Comparison of ENCODE assay signal across 9 cellular contexts in the genomic region with DNA sequence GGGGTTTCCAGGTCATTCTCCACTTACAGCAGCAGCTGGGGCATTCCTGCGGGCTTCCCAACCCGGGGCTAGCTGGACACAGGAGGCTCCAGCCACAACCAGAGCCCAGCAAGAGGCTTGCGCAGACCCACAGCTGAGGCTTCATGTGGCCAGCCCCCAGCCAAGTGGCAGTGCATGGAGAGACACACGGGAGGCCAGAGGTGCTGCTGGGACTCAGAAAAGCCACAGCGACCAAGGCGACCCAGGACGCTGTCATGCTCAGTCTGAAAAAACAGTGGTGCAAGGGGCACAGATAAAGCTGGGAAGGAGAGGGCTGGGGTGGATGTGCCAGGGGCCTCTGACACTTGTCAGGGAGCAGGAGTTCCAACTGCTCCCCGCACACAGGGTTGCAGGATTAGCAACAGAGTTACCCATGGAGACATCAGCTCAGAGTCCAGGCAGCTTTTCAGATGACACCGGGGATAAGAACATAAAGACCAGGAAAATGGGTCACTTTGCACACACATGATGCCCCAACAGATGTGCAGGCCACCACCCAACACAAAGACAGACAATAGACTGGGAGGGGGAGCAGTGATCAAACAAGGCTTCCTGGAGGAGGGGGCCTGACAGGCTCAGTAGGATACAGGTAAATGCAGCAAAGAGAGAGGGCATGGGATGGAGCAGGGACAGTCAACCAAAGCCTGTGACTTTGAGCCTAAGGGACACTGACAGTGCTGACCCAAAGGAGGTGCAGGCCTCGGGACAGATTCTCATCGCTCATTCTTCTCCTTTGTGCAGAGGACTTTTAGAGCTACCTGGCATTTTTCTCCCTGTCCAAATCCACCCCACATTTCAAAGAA. TPM values are rescaled to one million over a fixed set of nuclear protein-coding genes. Genes with fewer than 3 reads are reported as not detected.
DNase-seq lines count a peak whose midpoint lies in the region; ATAC-seq, FAIRE-seq and TF ChIP-seq lines count a peak whose summit lies in the region.
"Had no signal": no experiment of that assay in that cellular context is flagged by ENCODE, and none has a peak within 500 bp of the region (broad histone marks: within the 10 kb centered on the region; RNA-seq: fewer than 3 reads in every experiment).

No MANE protein-coding gene starts in this region.

- H3K36me3 Mint-ChIP-seq in activated T-cell treated with anti-CD3 and anti-CD28 coated beads, Interleukin-2, amount 50 U/mL, for 4 hours (ENCODE audit: insufficient read depth), result peaks cover 2% of the 10 kb centered on the region

- peak overlapping the region; percentile 91 for H3K4me2 ChIP-seq in K562 (ENCODE audit: insufficient read depth, low read length)
- H3K4me2 ChIP-seq in mesenchymal stem cell (ENCODE audit: low read length, poor library complexity, severe bottlenecking), result peak overlapping the region; percentile 79

- peak overlapping the region in 1 of 2 experiments; percentile 57 for H2BK12ac ChIP-seq in mesenchymal stem cell (ENCODE audit: low read length in 2 of 2)

- peak overlapping the region; percentile 62 for H4K8ac ChIP-seq in mesenchymal stem cell (ENCODE audit: low read length)

- peaks cover 44% of the 10 kb centered on the region for H3K79me2 ChIP-seq in K562 (ENCODE audit: control insufficient read depth, insufficient read depth, low read length)

- CTCF ChIA-PET in K562 (lab: Yijun Ruan, JAX; ENCODE audit: low intra/inter-chr PET ratio), result interaction anchor here (0.7 to 1.7 kb wide), 5 partner anchors 17 to 95 kb away, joined by 3 to 21 read pairs (median 4); partner anchors contain the start of gene SLC25A45

- ATAC-seq in activated T-cell treated with anti-CD3 and anti-CD28 coated beads, Interleukin-2, amount 50 U/mL, for 4 hours, result no peak
- ATAC-seq in K562 (no peak), HG03354 (IDR thresholded peaks at IDR 0.05; ENCODE audit: poor library complexity, severe bottlenecking, unreplicated experiment) (no peak)

- POLR2A ChIA-PET in K562 (lab: Yijun Ruan, JAX), result interaction anchor here (0.6 to 17.3 kb wide), 19 partner anchors 9 to 284 kb away, joined by 3 to 1349 read pairs (median 5); partner anchors contain the start of genes MALAT1 and NEAT1

- no peak for DNase-seq in activated T-cell treated with anti-CD3 and anti-CD28 coated beads, Interleukin-2, amount 50 U/mL, for 4 hours
- no peak for DNase-seq in activated T-cell treated with anti-CD3 and anti-CD28 coated beads, Interleukin-2, amount 50 U/mL, for 48 hours
- DNase-seq in K562 (ENCODE audit: extremely low read depth in 1 of 4, low spot score in 3 of 4) (no peak), mesenchymal stem cell (peak; percentile 35), tibial nerve (ENCODE audit: low spot score in 2 of 2) (peak in 1 of 2 donors; percentile 14), HPDE6-E6E7 (ENCODE audit: extremely low spot score) (no peak), SW480 (ENCODE audit: low spot score) (no peak)

- intact Hi-C loops in K562 (cut with micrococcal nuclease), result loop anchor here (1.0 to 2.0 kb wide), 5 partner anchors 18 to 95 kb away; partner anchors contain the start of gene SLC25A45

- peak overlapping the region; percentile 33 for H2AK5ac ChIP-seq in mesenchymal stem cell (ENCODE audit: low read length, severe bottlenecking)

- no peak for FAIRE-seq in K562 (lab: Jason Lieb, UNC)
- FAIRE-seq: G401.6 had no signal

- H3K14ac ChIP-seq in mesenchymal stem cell (ENCODE audit: low read length in 2 of 2), result peak overlapping the region in 1 of 2 experiments; percentile 79

- peaks cover 44 to 59% of the 10 kb centered on the region in 2 experiments for H3K4me1 ChIP-seq in K562 (replicated peaks in 1 of 2; ENCODE audit: control insufficient read depth in 2 of 2, insufficient read depth in 2 of 2, low read length in 2 of 2)
- H3K4me1 ChIP-seq in mesenchymal stem cell (ENCODE audit: control insufficient read depth, insufficient read depth, low read depth, low read length), result peaks cover 45% of the 10 kb centered on the region
- peaks cover 0 to 93% (median 65%) of the 10 kb centered on the region in 4 donors for H3K4me1 ChIP-seq in tibial nerve

- H2BK15ac ChIP-seq in mesenchymal stem cell (ENCODE audit: low read depth, poor library complexity, severe bottlenecking), result peak overlapping the region; percentile 19

- no peaks in the 10 kb centered on the region for H4K20me1 ChIP-seq in K562 (replicated peaks; ENCODE audit: control insufficient read depth, insufficient read depth, low read length)

- H3K27me3 ChIP-seq in K562 (ENCODE audit: control insufficient read depth in 2 of 2, insufficient read depth in 2 of 2, low read length in 2 of 2), result no peaks in the 10 kb centered on the region
- H3K27me3 ChIP-seq in mesenchymal stem cell (ENCODE audit: control insufficient read depth in 1 of 2, insufficient read depth in 1 of 2, low read length in 2 of 2), result no peaks in the 10 kb centered on the region
- no peaks in the 10 kb centered on the region for H3K27me3 ChIP-seq in tibial nerve

- no peaks in the 10 kb centered on the region for H3K9me3 Mint-ChIP-seq in activated T-cell treated with anti-CD3 and anti-CD28 coated beads, Interleukin-2, amount 50 U/mL, for 4 hours

- no peak for TF ChIP-seq RAD21 in K562 (CRISPR knock-in tag; conservative IDR thresholded peaks at IDR 0.05 in 1 of 2, IDR thresholded peaks at IDR 0.05 in 1 of 2)

- peak overlapping the region; percentile 34 for H4K91ac ChIP-seq in mesenchymal stem cell (ENCODE audit: low read length)

- H2AFZ ChIP-seq in K562 (ENCODE audit: low read depth, low read length) (peak overlapping the region; percentile 95), mesenchymal stem cell (ENCODE audit: low read depth, low read length) (no peak overlapping the region)

- peak overlapping the region; percentile 100 for H3K4me3 Mint-ChIP-seq in activated T-cell treated with anti-CD3 and anti-CD28 coated beads, Interleukin-2, amount 50 U/mL, for 4 hours

- H3K9ac ChIP-seq in K562 (ENCODE audit: insufficient read depth in 1 of 2, low read depth in 2 of 2, low read length in 2 of 2), result peak overlapping the region; percentile 88 to 98
- H3K9ac ChIP-seq in mesenchymal stem cell (ENCODE audit: low read length), result peak overlapping the region; percentile 99

- H3K4me3 ChIP-seq in K562 (peak overlapping the region; percentile 14; the same call in 1 of the 2 replicates), mesenchymal stem cell (ENCODE audit: insufficient read depth in 1 of 2, low read depth in 1 of 2, low read length in 2 of 2) (peak overlapping the region in 1 of 2 experiments; percentile 81), tibial nerve (peak overlapping the region in 2 of 4 donors; percentile 38 to 80)

- no peaks in the 10 kb centered on the region for H3K9me3 ChIP-seq in K562 (replicated peaks; ENCODE audit: control insufficient read depth, insufficient read depth, low read depth, low read length)
- H3K9me3 ChIP-seq in mesenchymal stem cell (ENCODE audit: control insufficient read depth, low read length), result no peaks in the 10 kb centered on the region
- H3K9me3 ChIP-seq in tibial nerve, result no peaks in the 10 kb centered on the region

- no TSS peak for BruUV-seq in K562 (replicated peaks; lab: Mats Ljungman, UMichigan)

- in situ Hi-C loops in K562 (cut with MboI), result loop anchor here (5.0 kb wide), 1 partner anchor 97 kb away; no protein-coding TSS in a partner anchor

- H3K4me1 Mint-ChIP-seq in activated T-cell treated with anti-CD3 and anti-CD28 coated beads, Interleukin-2, amount 50 U/mL, for 4 hours (ENCODE audit: low read depth), result peaks cover 47% of the 10 kb centered on the region

- TF ChIP-seq POLR2A in K562 (conservative IDR thresholded peaks at IDR 0.05) (no peak), tibial nerve (IDR thresholded peaks at IDR 0.05) (no peak)

- H3K79me1 ChIP-seq in mesenchymal stem cell (replicated peaks; ENCODE audit: low read length, poor library complexity, severe bottlenecking), result peaks cover 23% of the 10 kb centered on the region

- H3K23ac ChIP-seq in mesenchymal stem cell (ENCODE audit: low read length in 2 of 2), result no peak overlapping the region

- no peak for TF ChIP-seq EP300 in K562 (IDR thresholded peaks at IDR 0.05; ENCODE audit: low read length)
- TF ChIP-seq EP300 in tibial nerve (IDR thresholded peaks at IDR 0.05), result no peak

- 66% methylated on average over 11 of the region's 11 CpGs for WGBS in K562 (ENCODE audit: insufficient coverage, low coverage, missing lambda C conversion rate)
- 81% methylated on average over 11 of the region's 11 CpGs for WGBS in mesenchymal stem cell
- 47 to 57% methylated on average over 8 to 9 of the region's 11 CpGs for WGBS in tibial nerve, 2 donors

- H3K9me1 ChIP-seq in K562 (ENCODE audit: control insufficient read depth, insufficient read depth, low read length), result no peaks in the 10 kb centered on the region

- no peak for TF ChIP-seq CTCF in K562 (IDR thresholded peaks at IDR 0.05 in 2 of 3, conservative IDR thresholded peaks at IDR 0.05 in 1 of 3; ENCODE audit: insufficient read depth in 2 of 3, low read depth in 1 of 3, low read length in 3 of 3)
- no peak for TF ChIP-seq CTCF in tibial nerve (IDR thresholded peaks at IDR 0.05)

- H3K27me3 Mint-ChIP-seq in activated T-cell treated with anti-CD3 and anti-CD28 coated beads, Interleukin-2, amount 50 U/mL, for 4 hours (ENCODE audit: low read depth), result no peaks in the 10 kb centered on the region

- H2BK5ac ChIP-seq in mesenchymal stem cell (ENCODE audit: low read depth, low read length, poor library complexity, severe bottlenecking), result no peak overlapping the region

- peak overlapping the region; percentile 19 to 42 for H3K18ac ChIP-seq in mesenchymal stem cell (ENCODE audit: low read depth in 1 of 2, low read length in 2 of 2)

- H3K4ac ChIP-seq in mesenchymal stem cell (ENCODE audit: low read depth in 1 of 2, low read length in 2 of 2), result peak overlapping the region in 1 of 2 experiments; percentile 25

- no peak overlapping the region for H2BK120ac ChIP-seq in mesenchymal stem cell (ENCODE audit: low read depth, low read length)

- H3K27ac ChIP-seq in K562 (ENCODE audit: extremely low read depth, low read depth, low read length) (peak overlapping the region; percentile 41; the same call in 2 of the 3 replicates), mesenchymal stem cell (ENCODE audit: low read length, poor library complexity, severe bottlenecking) (no peak overlapping the region), tibial nerve (peak overlapping the region; percentile 98 to 100 (median 99))

- H3K36me3 ChIP-seq in K562 (ENCODE audit: control insufficient read depth, insufficient read depth, low read length), result peaks cover 22% of the 10 kb centered on the region; the same call in 1 of the 3 replicates
- H3K36me3 ChIP-seq in mesenchymal stem cell (ENCODE audit: control insufficient read depth in 1 of 2, insufficient read depth in 2 of 2, low read depth in 1 of 2, low read length in 2 of 2), result peaks cover 31 to 34% of the 10 kb centered on the region in 2 experiments
- H3K36me3 ChIP-seq in tibial nerve, result peaks cover 0 to 23% (median 0%) of the 10 kb centered on the region in 3 donors

RNA-seq across cellular contexts. Expression of gene NEAT1, which starts 6.9 kb away (rescaled TPM):
- 100 to 1,000 TPM in 2 of 3 donors, 10 to 100 TPM in 1; 95.5 to 136 (median 123) TPM for total RNA-seq in activated T-cell treated with anti-CD3 and anti-CD28 coated beads, Interleukin-2, amount 50 U/mL, for 4 hours
- 684 and 1,510 TPM in 2 replicates for total RNA-seq in K562 (2011; cell fraction: chromatin; rRNA removed; ENCODE audit: low replicate concordance)
- 291 and 321 TPM in 2 replicates for total RNA-seq in K562 (2011; cell fraction: nucleolus; rRNA removed)
- total RNA-seq in K562 (2011; cell fraction: nucleoplasm; rRNA removed), result 737 and 1,283 TPM in 2 replicates
- 15.2 and 20.1 TPM in 2 replicates for total RNA-seq in K562 (2014; rRNA removed)
- total RNA-seq in K562 (2014; rRNA removed; fragmentation: Illumina TruSeq; extraction: Trizol), result 62.8 and 76.9 TPM in 2 replicates
- 26.3 and 31.5 TPM in 2 replicates for total RNA-seq in K562 (2015; rRNA removed; fragmentation: Illumina TruSeq; extraction: Trizol)
- 129 and 208 TPM in 2 replicates for total RNA-seq in K562 (2021)
- polyA plus RNA-seq in K562 (2011; rRNA removed), result 56.2 and 171 TPM in 2 replicates
- 45.5 and 49.2 TPM in 2 replicates for polyA plus RNA-seq in K562 (2011; cell fraction: cytosol; rRNA removed)
- 234 and 651 TPM in 2 replicates for polyA plus RNA-seq in K562 (2011; cell fraction: nucleus; rRNA removed)
- 312 and 328 TPM in 2 replicates for polyA plus RNA-seq in K562 (2012)
- 137 and 146 TPM in 2 replicates for polyA plus RNA-seq in K562 (2014; fragmentation: Illumina TruSeq; extraction: Trizol)
- 10 to 100 TPM; 22.8 to 30.1 TPM for polyA plus RNA-seq in K562 (2014; fragmentation: Nextera tagmentation; extraction: Ambion mirVana)
- polyA plus RNA-seq in K562 (2014; rRNA removed), result 382 and 389 TPM in 2 replicates
- 92.6 and 137 TPM in 2 replicates for polyA minus RNA-seq in K562 (2011; rRNA and poly(A)+ RNA removed)
- polyA minus RNA-seq in K562 (2011; cell fraction: cytosol; rRNA and poly(A)+ RNA removed), result 19.9 and 35.6 TPM in 2 replicates
- polyA minus RNA-seq in K562 (2011; cell fraction: nucleus; rRNA and poly(A)+ RNA removed), result 168 and 220 TPM in 2 replicates
- 51.2 TPM for polyA plus RNA-seq in mesenchymal stem cell (2013, experiment 1 of 2)
- polyA plus RNA-seq in mesenchymal stem cell (2013, experiment 2 of 2), result 44.5 TPM
- 100 to 1,000 TPM; 427 to 571 (median 461) TPM for total RNA-seq in tibial nerve

RNA-seq across cellular contexts. Expression of gene FRMD8, which starts 29.3 kb away (rescaled TPM):
- 10 to 100 TPM; 43.0 to 49.2 (median 44.9) TPM for total RNA-seq in activated T-cell treated with anti-CD3 and anti-CD28 coated beads, Interleukin-2, amount 50 U/mL, for 4 hours
- 28.5 and 83.6 TPM in 2 replicates for total RNA-seq in K562 (2011; cell fraction: chromatin; rRNA removed; ENCODE audit: low replicate concordance)
- total RNA-seq in K562 (2011; cell fraction: nucleolus; rRNA removed), result 89.6 and 96.9 TPM in 2 replicates
- total RNA-seq in K562 (2011; cell fraction: nucleoplasm; rRNA removed), result 32.8 and 36.5 TPM in 2 replicates
- total RNA-seq in K562 (2014; rRNA removed) (34.6 and 46.5 TPM in 2 replicates), K562 (2014; rRNA removed; fragmentation: Illumina TruSeq; extraction: Trizol) (6.2 and 8.6 TPM in 2 replicates), K562 (2015; rRNA removed; fragmentation: Illumina TruSeq; extraction: Trizol) (15.0 and 15.8 TPM in 2 replicates), K562 (2021) (44.2 and 54.5 TPM in 2 replicates), tibial nerve (100 to 1,000 TPM in 3 of 4 donors, 10 to 100 TPM in 1; 96.5 to 226 (median 128) TPM)
- polyA plus RNA-seq in K562 (2011; rRNA removed) (16.0 and 19.9 TPM in 2 replicates), K562 (2014; fragmentation: Illumina TruSeq; extraction: Trizol) (12.0 and 19.4 TPM in 2 replicates), K562 (2014; fragmentation: Nextera tagmentation; extraction: Ambion mirVana) (1 to 10 TPM; 4.5 to 5.0 TPM), K562 (2014; rRNA removed) (33.4 and 41.7 TPM in 2 replicates)
- polyA plus RNA-seq in K562 (2011; cell fraction: cytosol; rRNA removed), result 24.0 and 43.0 TPM in 2 replicates
- 25.1 and 46.6 TPM in 2 replicates for polyA plus RNA-seq in K562 (2011; cell fraction: nucleus; rRNA removed)
- 21.4 and 22.5 TPM in 2 replicates for polyA plus RNA-seq in K562 (2012)
- polyA minus RNA-seq in K562 (2011; rRNA and poly(A)+ RNA removed), result 8.4 and 13.5 TPM in 2 replicates
- polyA minus RNA-seq in K562 (2011; cell fraction: cytosol; rRNA and poly(A)+ RNA removed), result 21.0 and 21.1 TPM in 2 replicates
- 28.1 and 34.6 TPM in 2 replicates for polyA minus RNA-seq in K562 (2011; cell fraction: nucleus; rRNA and poly(A)+ RNA removed)
- 24.6 TPM for polyA plus RNA-seq in mesenchymal stem cell (2013, experiment 1 of 2)
- polyA plus RNA-seq in mesenchymal stem cell (2013, experiment 2 of 2), result 25.1 TPM

RNA-seq across cellular contexts. Expression of gene SLC25A45, which starts 33.3 kb away (rescaled TPM):
- 10 to 100 TPM in 1 of 3 donors, 1 to 10 TPM in 2; 7.0 to 11.1 (median 9.5) TPM for total RNA-seq in activated T-cell treated with anti-CD3 and anti-CD28 coated beads, Interleukin-2, amount 50 U/mL, for 4 hours
- 2.5 and 2.9 TPM in 2 replicates for total RNA-seq in K562 (2011; cell fraction: chromatin; rRNA removed; ENCODE audit: low replicate concordance)
- 2.7 and 3.6 TPM in 2 replicates for total RNA-seq in K562 (2011; cell fraction: nucleolus; rRNA removed)
- total RNA-seq in K562 (2011; cell fraction: nucleoplasm; rRNA removed), result 2.3 and 2.7 TPM in 2 replicates
- total RNA-seq in K562 (2014; rRNA removed) (0.82 and 2.3 TPM in 2 replicates), K562 (2014; rRNA removed; fragmentation: Illumina TruSeq; extraction: Trizol) (0.55 and 0.57 TPM in 2 replicates), K562 (2015; rRNA removed; fragmentation: Illumina TruSeq; extraction: Trizol) (0.40 and 0.45 TPM in 2 replicates), K562 (2021) (0.92 and 2.2 TPM in 2 replicates), tibial nerve (10 to 100 TPM in 2 of 4 donors, 1 to 10 TPM in 2; 1.8 to 22.5 (median 8.5) TPM)
- polyA plus RNA-seq in K562 (2011; rRNA removed) (0.61 and 0.81 TPM in 2 replicates), K562 (2014; fragmentation: Illumina TruSeq; extraction: Trizol) (0.51 and 0.68 TPM in 2 replicates), K562 (2014; fragmentation: Nextera tagmentation; extraction: Ambion mirVana) (under 1 TPM; 0.15 to 0.34 TPM), K562 (2014; rRNA removed) (0.93 and 1.1 TPM in 2 replicates)
- polyA plus RNA-seq in K562 (2011; cell fraction: cytosol; rRNA removed), result 0.49 and 0.85 TPM in 2 replicates
- polyA plus RNA-seq in K562 (2011; cell fraction: nucleus; rRNA removed), result 1.2 and 3.9 TPM in 2 replicates
- polyA plus RNA-seq in K562 (2012), result 1.3 and 1.4 TPM in 2 replicates
- polyA minus RNA-seq in K562 (2011; rRNA and poly(A)+ RNA removed), result 0.35 and 0.42 TPM in 2 replicates
- 0.76 and 0.91 TPM in 2 replicates for polyA minus RNA-seq in K562 (2011; cell fraction: cytosol; rRNA and poly(A)+ RNA removed)
- polyA minus RNA-seq in K562 (2011; cell fraction: nucleus; rRNA and poly(A)+ RNA removed), result 0.40 and 0.56 TPM in 2 replicates
- polyA plus RNA-seq in mesenchymal stem cell (2013, experiment 1 of 2), result 2.2 TPM
- polyA plus RNA-seq in mesenchymal stem cell (2013, experiment 2 of 2), result 1.9 TPM
